ENCODE assay signal across 1 cellular context in the genomic region with DNA sequence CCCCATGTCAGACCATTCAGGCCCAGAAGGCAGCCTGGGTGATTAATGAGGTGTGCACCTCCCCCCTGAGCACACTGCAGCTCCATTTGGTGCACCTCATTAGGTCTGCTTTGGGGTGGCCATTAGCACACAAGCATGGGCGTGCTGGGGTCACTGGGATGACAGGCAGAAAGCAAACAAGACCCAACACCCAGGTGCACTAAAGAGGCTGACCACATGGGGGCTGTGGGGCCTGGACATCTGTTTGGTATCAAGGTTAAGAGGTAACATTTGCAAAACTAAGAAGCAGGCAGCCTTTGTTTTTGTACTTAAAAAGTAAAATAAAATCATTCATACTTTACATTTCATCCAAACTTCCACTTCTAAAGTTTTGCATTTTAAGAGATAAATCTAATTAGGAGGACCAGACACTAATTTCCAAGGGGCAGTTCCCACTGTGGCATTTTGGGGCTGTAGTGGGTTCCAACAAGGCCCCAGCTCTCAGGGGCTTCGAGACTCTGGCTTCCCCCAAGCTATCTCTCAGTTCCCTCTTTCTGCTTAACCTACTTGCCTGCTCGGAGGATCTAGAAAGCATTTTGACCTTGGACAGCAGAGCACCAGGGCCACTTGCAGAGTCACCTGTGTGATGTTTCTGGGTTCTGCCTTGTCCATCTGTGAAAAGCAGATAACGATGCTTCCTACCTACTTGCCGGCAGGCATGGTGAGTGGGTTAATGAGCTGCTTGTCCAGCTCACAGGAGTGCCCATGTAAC.
TF ChIP-seq lines count a peak whose summit lies in the region.

No MANE protein-coding gene starts in this region.

TF ChIP-seq in GM12878, 131 proteins besides CTCF, POLR2A, EP300 and RAD21 (continued from another document):
- TF ChIP-seq, protein P1, sequence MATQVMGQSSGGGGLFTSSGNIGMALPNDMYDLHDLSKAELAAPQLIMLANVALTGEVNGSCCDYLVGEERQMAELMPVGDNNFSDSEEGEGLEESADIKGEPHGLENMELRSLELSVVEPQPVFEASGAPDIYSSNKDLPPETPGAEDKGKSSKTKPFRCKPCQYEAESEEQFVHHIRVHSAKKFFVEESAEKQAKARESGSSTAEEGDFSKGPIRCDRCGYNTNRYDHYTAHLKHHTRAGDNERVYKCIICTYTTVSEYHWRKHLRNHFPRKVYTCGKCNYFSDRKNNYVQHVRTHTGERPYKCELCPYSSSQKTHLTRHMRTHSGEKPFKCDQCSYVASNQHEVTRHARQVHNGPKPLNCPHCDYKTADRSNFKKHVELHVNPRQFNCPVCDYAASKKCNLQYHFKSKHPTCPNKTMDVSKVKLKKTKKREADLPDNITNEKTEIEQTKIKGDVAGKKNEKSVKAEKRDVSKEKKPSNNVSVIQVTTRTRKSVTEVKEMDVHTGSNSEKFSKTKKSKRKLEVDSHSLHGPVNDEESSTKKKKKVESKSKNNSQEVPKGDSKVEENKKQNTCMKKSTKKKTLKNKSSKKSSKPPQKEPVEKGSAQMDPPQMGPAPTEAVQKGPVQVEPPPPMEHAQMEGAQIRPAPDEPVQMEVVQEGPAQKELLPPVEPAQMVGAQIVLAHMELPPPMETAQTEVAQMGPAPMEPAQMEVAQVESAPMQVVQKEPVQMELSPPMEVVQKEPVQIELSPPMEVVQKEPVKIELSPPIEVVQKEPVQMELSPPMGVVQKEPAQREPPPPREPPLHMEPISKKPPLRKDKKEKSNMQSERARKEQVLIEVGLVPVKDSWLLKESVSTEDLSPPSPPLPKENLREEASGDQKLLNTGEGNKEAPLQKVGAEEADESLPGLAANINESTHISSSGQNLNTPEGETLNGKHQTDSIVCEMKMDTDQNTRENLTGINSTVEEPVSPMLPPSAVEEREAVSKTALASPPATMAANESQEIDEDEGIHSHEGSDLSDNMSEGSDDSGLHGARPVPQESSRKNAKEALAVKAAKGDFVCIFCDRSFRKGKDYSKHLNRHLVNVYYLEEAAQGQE (IDR thresholded peaks at IDR 0.05; ENCODE audit: low read depth, low read length) = peak; percentile 71; the same call in 1 of the 2 replicates
- no peak for TF ChIP-seq TBL1XR1 (IDR thresholded peaks at IDR 0.05; ENCODE audit: low read depth, low read length)
- TF ChIP-seq ZNF217 (IDR thresholded peaks at IDR 0.05) = no peak
- TF ChIP-seq, protein P2, sequence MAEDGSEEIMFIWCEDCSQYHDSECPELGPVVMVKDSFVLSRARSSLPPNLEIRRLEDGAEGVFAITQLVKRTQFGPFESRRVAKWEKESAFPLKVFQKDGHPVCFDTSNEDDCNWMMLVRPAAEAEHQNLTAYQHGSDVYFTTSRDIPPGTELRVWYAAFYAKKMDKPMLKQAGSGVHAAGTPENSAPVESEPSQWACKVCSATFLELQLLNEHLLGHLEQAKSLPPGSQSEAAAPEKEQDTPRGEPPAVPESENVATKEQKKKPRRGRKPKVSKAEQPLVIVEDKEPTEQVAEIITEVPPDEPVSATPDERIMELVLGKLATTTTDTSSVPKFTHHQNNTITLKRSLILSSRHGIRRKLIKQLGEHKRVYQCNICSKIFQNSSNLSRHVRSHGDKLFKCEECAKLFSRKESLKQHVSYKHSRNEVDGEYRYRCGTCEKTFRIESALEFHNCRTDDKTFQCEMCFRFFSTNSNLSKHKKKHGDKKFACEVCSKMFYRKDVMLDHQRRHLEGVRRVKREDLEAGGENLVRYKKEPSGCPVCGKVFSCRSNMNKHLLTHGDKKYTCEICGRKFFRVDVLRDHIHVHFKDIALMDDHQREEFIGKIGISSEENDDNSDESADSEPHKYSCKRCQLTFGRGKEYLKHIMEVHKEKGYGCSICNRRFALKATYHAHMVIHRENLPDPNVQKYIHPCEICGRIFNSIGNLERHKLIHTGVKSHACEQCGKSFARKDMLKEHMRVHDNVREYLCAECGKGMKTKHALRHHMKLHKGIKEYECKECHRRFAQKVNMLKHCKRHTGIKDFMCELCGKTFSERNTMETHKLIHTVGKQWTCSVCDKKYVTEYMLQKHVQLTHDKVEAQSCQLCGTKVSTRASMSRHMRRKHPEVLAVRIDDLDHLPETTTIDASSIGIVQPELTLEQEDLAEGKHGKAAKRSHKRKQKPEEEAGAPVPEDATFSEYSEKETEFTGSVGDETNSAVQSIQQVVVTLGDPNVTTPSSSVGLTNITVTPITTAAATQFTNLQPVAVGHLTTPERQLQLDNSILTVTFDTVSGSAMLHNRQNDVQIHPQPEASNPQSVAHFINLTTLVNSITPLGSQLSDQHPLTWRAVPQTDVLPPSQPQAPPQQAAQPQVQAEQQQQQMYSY (CRISPR knock-in tag; IDR thresholded peaks at IDR 0.05) = no peak
- TF ChIP-seq TCF12 (IDR thresholded peaks at IDR 0.05; ENCODE audit: low read depth, low read length) = 0 out of 2 replicates have a peak, but pooled peaks have one; percentile 31
- no peak for TF ChIP-seq RFX5 (IDR thresholded peaks at IDR 0.05; ENCODE audit: low read depth, low read length)
- TF ChIP-seq, protein P3, sequence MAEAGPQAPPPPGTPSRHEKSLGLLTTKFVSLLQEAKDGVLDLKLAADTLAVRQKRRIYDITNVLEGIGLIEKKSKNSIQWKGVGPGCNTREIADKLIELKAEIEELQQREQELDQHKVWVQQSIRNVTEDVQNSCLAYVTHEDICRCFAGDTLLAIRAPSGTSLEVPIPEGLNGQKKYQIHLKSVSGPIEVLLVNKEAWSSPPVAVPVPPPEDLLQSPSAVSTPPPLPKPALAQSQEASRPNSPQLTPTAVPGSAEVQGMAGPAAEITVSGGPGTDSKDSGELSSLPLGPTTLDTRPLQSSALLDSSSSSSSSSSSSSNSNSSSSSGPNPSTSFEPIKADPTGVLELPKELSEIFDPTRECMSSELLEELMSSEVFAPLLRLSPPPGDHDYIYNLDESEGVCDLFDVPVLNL (IDR thresholded peaks at IDR 0.05; ENCODE audit: low read depth, low read length) = no peak
- peak; percentile 87 for TF ChIP-seq SPI1 (IDR thresholded peaks at IDR 0.05; ENCODE audit: borderline replicate concordance, insufficient read depth, low read depth, low read length)
- no peak for TF ChIP-seq MTA3 (IDR thresholded peaks at IDR 0.05; ENCODE audit: borderline replicate concordance, low read length)
- TF ChIP-seq SREBF2 (IDR thresholded peaks at IDR 0.05; ENCODE audit: low read length) = no peak
- no peak for TF ChIP-seq BMI1 (IDR thresholded peaks at IDR 0.05; ENCODE audit: borderline replicate concordance)
- no peak for TF ChIP-seq SMAD1 (IDR thresholded peaks at IDR 0.05; ENCODE audit: low read depth, partially characterized antibody)
- no peak for TF ChIP-seq EZH2 (IDR thresholded peaks at IDR 0.05; ENCODE audit: borderline replicate concordance, control insufficient read depth, low read depth, low read length)
- TF ChIP-seq MTA2 (IDR thresholded peaks at IDR 0.05; ENCODE audit: low read depth) = no peak
- TF ChIP-seq, protein P4, sequence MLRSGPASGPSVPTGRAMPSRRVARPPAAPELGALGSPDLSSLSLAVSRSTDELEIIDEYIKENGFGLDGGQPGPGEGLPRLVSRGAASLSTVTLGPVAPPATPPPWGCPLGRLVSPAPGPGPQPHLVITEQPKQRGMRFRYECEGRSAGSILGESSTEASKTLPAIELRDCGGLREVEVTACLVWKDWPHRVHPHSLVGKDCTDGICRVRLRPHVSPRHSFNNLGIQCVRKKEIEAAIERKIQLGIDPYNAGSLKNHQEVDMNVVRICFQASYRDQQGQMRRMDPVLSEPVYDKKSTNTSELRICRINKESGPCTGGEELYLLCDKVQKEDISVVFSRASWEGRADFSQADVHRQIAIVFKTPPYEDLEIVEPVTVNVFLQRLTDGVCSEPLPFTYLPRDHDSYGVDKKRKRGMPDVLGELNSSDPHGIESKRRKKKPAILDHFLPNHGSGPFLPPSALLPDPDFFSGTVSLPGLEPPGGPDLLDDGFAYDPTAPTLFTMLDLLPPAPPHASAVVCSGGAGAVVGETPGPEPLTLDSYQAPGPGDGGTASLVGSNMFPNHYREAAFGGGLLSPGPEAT (IDR thresholded peaks at IDR 0.05; ENCODE audit: low read depth) = peak; percentile 15; the same call in 1 of the 2 replicates
- no peak for TF ChIP-seq PML (IDR thresholded peaks at IDR 0.05; ENCODE audit: low read length)
- no peak for TF ChIP-seq MEF2A (IDR thresholded peaks at IDR 0.05; ENCODE audit: insufficient read depth, low read depth, low read length)
- no peak for TF ChIP-seq CBFB (IDR thresholded peaks at IDR 0.05; ENCODE audit: low read depth)
- no peak for TF ChIP-seq ZNF622 (IDR thresholded peaks at IDR 0.05)
- TF ChIP-seq BCL11A (IDR thresholded peaks at IDR 0.05; ENCODE audit: low read depth, low read length) = 0 out of 2 replicates have a peak, but pooled peaks have one; percentile 2
- TF ChIP-seq KAT2A (conservative IDR thresholded peaks at IDR 0.05; ENCODE audit: control insufficient read depth, low read depth, low read length) = no peak
- no peak for TF ChIP-seq NR2C2 (IDR thresholded peaks at IDR 0.05; ENCODE audit: borderline replicate concordance, control insufficient read depth, insufficient read length, low read depth)
- TF ChIP-seq, protein P5, sequence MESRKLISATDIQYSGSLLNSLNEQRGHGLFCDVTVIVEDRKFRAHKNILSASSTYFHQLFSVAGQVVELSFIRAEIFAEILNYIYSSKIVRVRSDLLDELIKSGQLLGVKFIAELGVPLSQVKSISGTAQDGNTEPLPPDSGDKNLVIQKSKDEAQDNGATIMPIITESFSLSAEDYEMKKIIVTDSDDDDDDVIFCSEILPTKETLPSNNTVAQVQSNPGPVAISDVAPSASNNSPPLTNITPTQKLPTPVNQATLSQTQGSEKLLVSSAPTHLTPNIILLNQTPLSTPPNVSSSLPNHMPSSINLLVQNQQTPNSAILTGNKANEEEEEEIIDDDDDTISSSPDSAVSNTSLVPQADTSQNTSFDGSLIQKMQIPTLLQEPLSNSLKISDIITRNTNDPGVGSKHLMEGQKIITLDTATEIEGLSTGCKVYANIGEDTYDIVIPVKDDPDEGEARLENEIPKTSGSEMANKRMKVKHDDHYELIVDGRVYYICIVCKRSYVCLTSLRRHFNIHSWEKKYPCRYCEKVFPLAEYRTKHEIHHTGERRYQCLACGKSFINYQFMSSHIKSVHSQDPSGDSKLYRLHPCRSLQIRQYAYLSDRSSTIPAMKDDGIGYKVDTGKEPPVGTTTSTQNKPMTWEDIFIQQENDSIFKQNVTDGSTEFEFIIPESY (IDR thresholded peaks at IDR 0.05) = no peak
- TF ChIP-seq HDGF (IDR thresholded peaks at IDR 0.05) = no peak
- 0 out of 2 replicates have a peak, but pooled peaks have one; percentile 27 for TF ChIP-seq DPF2 (IDR thresholded peaks at IDR 0.05)
- TF ChIP-seq, protein P6, sequence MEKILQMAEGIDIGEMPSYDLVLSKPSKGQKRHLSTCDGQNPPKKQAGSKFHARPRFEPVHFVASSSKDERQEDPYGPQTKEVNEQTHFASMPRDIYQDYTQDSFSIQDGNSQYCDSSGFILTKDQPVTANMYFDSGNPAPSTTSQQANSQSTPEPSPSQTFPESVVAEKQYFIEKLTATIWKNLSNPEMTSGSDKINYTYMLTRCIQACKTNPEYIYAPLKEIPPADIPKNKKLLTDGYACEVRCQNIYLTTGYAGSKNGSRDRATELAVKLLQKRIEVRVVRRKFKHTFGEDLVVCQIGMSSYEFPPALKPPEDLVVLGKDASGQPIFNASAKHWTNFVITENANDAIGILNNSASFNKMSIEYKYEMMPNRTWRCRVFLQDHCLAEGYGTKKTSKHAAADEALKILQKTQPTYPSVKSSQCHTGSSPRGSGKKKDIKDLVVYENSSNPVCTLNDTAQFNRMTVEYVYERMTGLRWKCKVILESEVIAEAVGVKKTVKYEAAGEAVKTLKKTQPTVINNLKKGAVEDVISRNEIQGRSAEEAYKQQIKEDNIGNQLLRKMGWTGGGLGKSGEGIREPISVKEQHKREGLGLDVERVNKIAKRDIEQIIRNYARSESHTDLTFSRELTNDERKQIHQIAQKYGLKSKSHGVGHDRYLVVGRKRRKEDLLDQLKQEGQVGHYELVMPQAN (conservative IDR thresholded peaks at IDR 0.05) = no peak
- no peak for TF ChIP-seq IRF4 (IDR thresholded peaks at IDR 0.05; ENCODE audit: low read depth, low read length)
- TF ChIP-seq NR2C1 (IDR thresholded peaks at IDR 0.05) = no peak
- no peak for TF ChIP-seq KDM1A (IDR thresholded peaks at IDR 0.05; ENCODE audit: borderline replicate concordance)
- no peak for TF ChIP-seq SREBF1 (IDR thresholded peaks at IDR 0.05; ENCODE audit: low read length)
- TF ChIP-seq HDAC2 (IDR thresholded peaks at IDR 0.05) = no peak
- TF ChIP-seq, protein P7, sequence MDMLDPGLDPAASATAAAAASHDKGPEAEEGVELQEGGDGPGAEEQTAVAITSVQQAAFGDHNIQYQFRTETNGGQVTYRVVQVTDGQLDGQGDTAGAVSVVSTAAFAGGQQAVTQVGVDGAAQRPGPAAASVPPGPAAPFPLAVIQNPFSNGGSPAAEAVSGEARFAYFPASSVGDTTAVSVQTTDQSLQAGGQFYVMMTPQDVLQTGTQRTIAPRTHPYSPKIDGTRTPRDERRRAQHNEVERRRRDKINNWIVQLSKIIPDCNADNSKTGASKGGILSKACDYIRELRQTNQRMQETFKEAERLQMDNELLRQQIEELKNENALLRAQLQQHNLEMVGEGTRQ (IDR thresholded peaks at IDR 0.05; ENCODE audit: borderline replicate concordance, low read depth, low read length) = no peak
